29 cellular contexts compared by ENCODE assay signal in the genomic region with DNA sequence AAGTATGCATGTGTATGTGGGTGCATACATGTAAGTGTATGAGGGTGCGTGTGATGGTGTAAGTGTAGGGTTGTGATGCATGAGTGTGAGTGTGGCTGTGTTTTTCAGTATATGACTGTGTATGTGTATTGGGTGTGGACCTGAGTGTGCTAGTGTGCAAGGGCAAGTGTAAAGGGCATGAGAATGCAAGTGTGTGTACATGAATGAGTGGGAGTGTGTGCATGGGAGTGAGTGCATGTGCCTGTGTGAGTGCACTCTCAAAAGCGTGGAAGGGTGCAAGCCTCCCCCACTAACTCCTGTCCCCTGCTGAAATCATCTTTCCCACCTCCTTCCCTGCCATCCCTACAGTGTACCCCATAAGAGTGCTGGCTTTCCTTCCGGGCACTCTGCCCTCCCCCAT.
"Had no signal": no experiment of that assay in that cellular context is flagged by ENCODE, and none has a peak within 500 bp of the region (broad histone marks: within the 10 kb centered on the region; RNA-seq: fewer than 3 reads in every experiment).

No MANE protein-coding gene starts in this region.

- H3K4me3 Mint-ChIP-seq: stimulated activated effector memory CD8-positive, alpha-beta T cell treated with anti-CD3 and anti-CD28 coated beads, Interleukin-12 subunit alpha, Interleukin-12 subunit beta, amount 100 ng/mL, for 72 hours; stimulated activated memory B cell treated with anti-CD40 and anti-IgM and Interleukin-4, amounts not matched to agents 10 μg/mL and 1 μg/mL and 100 μg/mL, for 72 hours; stimulated activated naive B cell treated with anti-CD40 and anti-IgM and Interleukin-4, amounts not matched to agents 10 μg/mL and 1 μg/mL and 100 μg/mL, for 72 hours; stimulated activated naive CD8-positive, alpha-beta T cell treated with anti-CD3 and anti-CD28 coated beads, Interleukin-15, amount 100 ng/mL, for 72 hours; stimulated activated naive CD8-positive, alpha-beta T cell treated with anti-CD3 and anti-CD28 coated beads, Interleukin-15, Interleukin-2, amounts not matched to agents 100 ng/mL and 50 ng/mL, for 24 hours; type B pancreatic cell had no signal

- H3K9me3 ChIP-seq: suprapubic skin, testis, thoracic aorta, thyroid gland, tibial artery, tibial nerve, transverse colon, upper lobe of left lung, upper lobe of right lung, uterus, vagina had no signal

- H3K4me3 ChIP-seq: stomach, suprapubic skin, testis, thoracic aorta, thyroid gland, tibial artery, tibial nerve, transverse colon, upper lobe of left lung, upper lobe of right lung, uterus, vagina had no signal

- H3K4me1 Mint-ChIP-seq: stimulated activated effector memory CD8-positive, alpha-beta T cell treated with anti-CD3 and anti-CD28 coated beads, Interleukin-12 subunit alpha, Interleukin-12 subunit beta, amount 100 ng/mL, for 72 hours; stimulated activated memory B cell treated with anti-CD40 and anti-IgM and Interleukin-4, amounts not matched to agents 10 μg/mL and 1 μg/mL and 100 μg/mL, for 72 hours; stimulated activated naive B cell treated with anti-CD40 and anti-IgM and Interleukin-4, amounts not matched to agents 10 μg/mL and 1 μg/mL and 100 μg/mL, for 72 hours; stimulated activated naive CD8-positive, alpha-beta T cell treated with anti-CD3 and anti-CD28 coated beads, Interleukin-15, amount 100 ng/mL, for 72 hours had no signal

- H3K36me3 ChIP-seq: stomach, suprapubic skin, thoracic aorta, thyroid gland, tibial artery, tibial nerve, transverse colon, upper lobe of left lung, upper lobe of right lung, uterus, vagina had no signal

- H3K27me3 ChIP-seq: stomach, suprapubic skin, testis, thyroid gland, tibial artery, tibial nerve, transverse colon, upper lobe of left lung, upper lobe of right lung, uterus, vagina had no signal

- H3K27ac Mint-ChIP-seq: stimulated activated effector memory CD8-positive, alpha-beta T cell treated with anti-CD3 and anti-CD28 coated beads, Interleukin-12 subunit alpha, Interleukin-12 subunit beta, amount 100 ng/mL, for 72 hours; stimulated activated memory B cell treated with anti-CD40 and anti-IgM and Interleukin-4, amounts not matched to agents 10 μg/mL and 1 μg/mL and 100 μg/mL, for 72 hours; stimulated activated naive B cell treated with anti-CD40 and anti-IgM and Interleukin-4, amounts not matched to agents 10 μg/mL and 1 μg/mL and 100 μg/mL, for 72 hours; stimulated activated naive CD8-positive, alpha-beta T cell treated with anti-CD3 and anti-CD28 coated beads, Interleukin-15, amount 100 ng/mL, for 72 hours; stimulated activated naive CD8-positive, alpha-beta T cell treated with anti-CD3 and anti-CD28 coated beads, Interleukin-15, Interleukin-2, amounts not matched to agents 100 ng/mL and 50 ng/mL, for 24 hours; type B pancreatic cell had no signal

- DNase-seq: stimulated activated CD4-positive, alpha-beta T cell treated with anti-CD3 and anti-CD28 coated beads, Interleukin-2, amount 100 ng/mL, for 48 hours; stimulated activated CD4-positive, alpha-beta T cell treated with anti-CD3 and anti-CD28 coated beads, Interleukin-4, amount 100 ng/mL, for 1 hour; stimulated activated CD4-positive, alpha-beta T cell treated with anti-CD3 and anti-CD28 coated beads, Interleukin-4, amount 100 ng/mL, for 24 hours; stimulated activated CD4-positive, alpha-beta T cell treated with anti-CD3 and anti-CD28 coated beads, Interleukin-4, amount 100 ng/mL, for 4 hours; stimulated activated CD8-positive, alpha-beta memory T cell treated with anti-CD3 and anti-CD28 coated beads, Interleukin-4, amount 100 ng/mL, for 48 hours; stimulated activated naive B cell treated with anti-CD40 and anti-IgM and Interleukin-4, amounts not matched to agents 10 μg/mL and 1 μg/mL and 100 μg/mL, for 72 hours; stimulated activated naive CD4-positive, alpha-beta T cell; stimulated activated naive CD4-positive, alpha-beta T cell treated with Interleukin-2 at 50 U/mL for 16 hours; stimulated activated naive CD8-positive, alpha-beta T cell treated with anti-CD3 and anti-CD28 coated beads, Interleukin-15, amount 100 ng/mL, for 72 hours; stimulated activated naive CD8-positive, alpha-beta T cell treated with anti-CD3 and anti-CD28 coated beads, Interleukin-15, Interleukin-2, amounts not matched to agents 100 U/mL and 50 U/mL, for 24 hours; stomach; substantia nigra; testis; thyroid gland; tibial artery; transverse colon; trophoblast cell; upper lobe of left lung; upper lobe of right lung; uterus had no signal

- H3K36me3 Mint-ChIP-seq: stimulated activated effector memory CD8-positive, alpha-beta T cell treated with anti-CD3 and anti-CD28 coated beads, Interleukin-12 subunit alpha, Interleukin-12 subunit beta, amount 100 ng/mL, for 72 hours; stimulated activated memory B cell treated with anti-CD40 and anti-IgM and Interleukin-4, amounts not matched to agents 10 μg/mL and 1 μg/mL and 100 μg/mL, for 72 hours; stimulated activated naive B cell treated with anti-CD40 and anti-IgM and Interleukin-4, amounts not matched to agents 10 μg/mL and 1 μg/mL and 100 μg/mL, for 72 hours; type B pancreatic cell had no signal

- H3K4me1 ChIP-seq: suprapubic skin, testis, thyroid gland, tibial artery, tibial nerve, transverse colon, upper lobe of left lung, upper lobe of right lung, uterus, vagina had no signal

- H3K27ac ChIP-seq: stomach, suprapubic skin, testis, thoracic aorta, thyroid gland, tibial artery, tibial nerve, transverse colon, upper lobe of left lung, upper lobe of right lung, uterus, vagina had no signal

- H3K27me3 Mint-ChIP-seq: stimulated activated memory B cell treated with anti-CD40 and anti-IgM and Interleukin-4, amounts not matched to agents 10 μg/mL and 1 μg/mL and 100 μg/mL, for 72 hours; stimulated activated naive CD8-positive, alpha-beta T cell treated with anti-CD3 and anti-CD28 coated beads, Interleukin-15, amount 100 ng/mL, for 72 hours; type B pancreatic cell had no signal

- FAIRE-seq: urothelium cell line had no signal

- H3K9me3 Mint-ChIP-seq: stimulated activated memory B cell treated with anti-CD40 and anti-IgM and Interleukin-4, amounts not matched to agents 10 μg/mL and 1 μg/mL and 100 μg/mL, for 72 hours; stimulated activated naive CD8-positive, alpha-beta T cell treated with anti-CD3 and anti-CD28 coated beads, Interleukin-15, amount 100 ng/mL, for 72 hours; stimulated activated naive CD8-positive, alpha-beta T cell treated with anti-CD3 and anti-CD28 coated beads, Interleukin-15, Interleukin-2, amounts not matched to agents 100 ng/mL and 50 ng/mL, for 24 hours; type B pancreatic cell had no signal
